In genomic region chr3:38016410-38016809, GRCh38 we compare ENCODE assay signal across 30 cellular contexts. TPM values are rescaled to one million over a fixed set of nuclear protein-coding genes. Genes with fewer than 3 reads are reported as not detected.
DNase-seq lines count a peak whose midpoint lies in the region; ATAC-seq, FAIRE-seq and TF ChIP-seq lines count a peak whose summit lies in the region.
"Had no signal": no experiment of that assay in that cellular context is flagged by ENCODE, and none has a peak within 500 bp of the region (broad histone marks: within the 10 kb centered on the region; RNA-seq: fewer than 3 reads in every experiment).

No MANE protein-coding gene starts in this region.

- H3K4me2 ChIP-seq in BLaER1 = no peak overlapping the region
- H3K4me2 ChIP-seq: GM23338, KMS-11, PC-9 had no signal

- no peaks in the 10 kb centered on the region for H3K27me3 Mint-ChIP-seq in activated T-helper 17 cell treated with anti-CD3 and anti-CD28 coated beads, Interleukin-2, amount 50 U/mL, for 72 hours
- H3K27me3 Mint-ChIP-seq in CD8-positive, alpha-beta T cell (ENCODE audit: low read depth) = no peaks in the 10 kb centered on the region
- H3K27me3 Mint-ChIP-seq: CD8-positive, alpha-beta memory T cell had no signal

- H4K20me1 ChIP-seq in BLaER1 = no peaks in the 10 kb centered on the region

- H3K27ac Mint-ChIP-seq in activated T-helper 17 cell treated with anti-CD3 and anti-CD28 coated beads, Interleukin-2, amount 50 U/mL, for 72 hours = peak overlapping the region; percentile 28
- no peak overlapping the region for H3K27ac Mint-ChIP-seq in CD8-positive, alpha-beta T cell
- H3K27ac Mint-ChIP-seq: GM23338 had no signal

- H3K4me3 Mint-ChIP-seq in activated T-helper 17 cell treated with anti-CD3 and anti-CD28 coated beads, Interleukin-2, amount 50 U/mL, for 72 hours = no peak overlapping the region
- H3K4me3 Mint-ChIP-seq in CD8-positive, alpha-beta T cell = no peak overlapping the region
- H3K4me3 Mint-ChIP-seq: CD8-positive, alpha-beta memory T cell; GM23338; H9 had no signal

- no peaks in the 10 kb centered on the region for H3K27me3 ChIP-seq in BLaER1
- no peaks in the 10 kb centered on the region for H3K27me3 ChIP-seq in CD8-positive, alpha-beta T cell (ENCODE audit: insufficient read depth, low read length)
- H3K27me3 ChIP-seq: BLaER1 treated with 17β-estradiol and CSF1 and Interleukin-3, amounts not matched to agents 10 nM and 100 nM; SJSA1 had no signal

- H3K4me3 ChIP-seq in BLaER1 (no peak overlapping the region), kidney (ENCODE audit: low read length in 2 of 2) (no peak overlapping the region)
- H3K4me3 ChIP-seq in CD8-positive, alpha-beta T cell (ENCODE audit: low read depth, low read length) = no peak overlapping the region
- H3K4me3 ChIP-seq: BLaER1 treated with 17β-estradiol and CSF1 and Interleukin-3, amounts not matched to agents 10 nM and 100 nM; GM12878; GM23338; PC-9; SJSA1 had no signal

- POLR2A ChIA-PET in CD8-positive, alpha-beta T cell (lab: Charles Lee) = no interaction called here

- CTCF ChIA-PET in CD8-positive, alpha-beta T cell (lab: Charles Lee) = no interaction called here

- H3K9me3 ChIP-seq in BLaER1 (peaks cover 10% of the 10 kb centered on the region), kidney (ENCODE audit: control insufficient read depth in 1 of 2, low read length in 2 of 2) (no peaks in the 10 kb centered on the region)
- no peaks in the 10 kb centered on the region for H3K9me3 ChIP-seq in CD8-positive, alpha-beta T cell (ENCODE audit: low read length)
- H3K9me3 ChIP-seq: SJSA1 had no signal

- 0 out of 2 replicates have a peak overlapping the region, but pooled peaks have one; percentile 58 for H3K9ac ChIP-seq in BLaER1
- no peak overlapping the region for H3K9ac ChIP-seq in kidney (ENCODE audit: low read length in 2 of 2)
- H3K9ac ChIP-seq: KMS-11 had no signal

- no peak for TF ChIP-seq CTCF in kidney (IDR thresholded peaks at IDR 0.05; ENCODE audit: borderline replicate concordance, extremely low read depth, insufficient read depth)
- TF ChIP-seq CTCF in CD8-positive, alpha-beta T cell (IDR thresholded peaks at IDR 0.05) = no peak

- H3K36me3 ChIP-seq in BLaER1 = peaks cover 19% of the 10 kb centered on the region
- H3K36me3 ChIP-seq in kidney (ENCODE audit: control insufficient read depth in 1 of 2, insufficient read depth in 2 of 2, low read length in 2 of 2) = peaks cover 10 to 19% of the 10 kb centered on the region in 2 donors
- peaks cover 3% of the 10 kb centered on the region for H3K36me3 ChIP-seq in CD8-positive, alpha-beta T cell (ENCODE audit: insufficient read depth, low read length)

- H3K4me1 ChIP-seq in BLaER1 (peaks cover 29% of the 10 kb centered on the region), kidney (ENCODE audit: control insufficient read depth in 1 of 2, insufficient read depth in 1 of 2, low read depth in 1 of 2, low read length in 2 of 2) (no peaks in the 10 kb centered on the region)
- H3K4me1 ChIP-seq in CD8-positive, alpha-beta T cell (ENCODE audit: insufficient read depth, low read length) = no peaks in the 10 kb centered on the region
- H3K4me1 ChIP-seq: SJSA1 had no signal

- no peak for ATAC-seq in activated T-helper 17 cell treated with anti-CD3 and anti-CD28 coated beads, Interleukin-2, amount 50 U/mL, for 72 hours (replicated peaks)
- ATAC-seq in sciatic nerve (no peak), GM19455 (IDR thresholded peaks at IDR 0.05; ENCODE audit: unreplicated experiment) (no peak), GM18517 (IDR thresholded peaks at IDR 0.05; ENCODE audit: unreplicated experiment) (no peak)
- ATAC-seq in CD8-positive, alpha-beta T cell = no peak
- ATAC-seq: GM12878, GM23338, Right ventricle myocardium inferior had no signal

- H3K4me1 Mint-ChIP-seq in activated T-helper 17 cell treated with anti-CD3 and anti-CD28 coated beads, Interleukin-2, amount 50 U/mL, for 72 hours = no peaks in the 10 kb centered on the region
- peaks cover 3% of the 10 kb centered on the region for H3K4me1 Mint-ChIP-seq in CD8-positive, alpha-beta T cell (ENCODE audit: low read depth)
- H3K4me1 Mint-ChIP-seq: GM23338, H9 had no signal

- FAIRE-seq in kidney (lab: Jason Lieb, UNC) = no peak
- FAIRE-seq: A204.1, GM12878 had no signal

- peaks cover 57% of the 10 kb centered on the region for H3K36me3 Mint-ChIP-seq in activated T-helper 17 cell treated with anti-CD3 and anti-CD28 coated beads, Interleukin-2, amount 50 U/mL, for 72 hours (ENCODE audit: low read depth)
- peaks cover 73% of the 10 kb centered on the region for H3K36me3 Mint-ChIP-seq in CD8-positive, alpha-beta T cell

- DNase-seq in kidney (peak; percentile 46), sciatic nerve (ENCODE audit: low spot score) (peak; percentile 51), CD1c-positive myeloid dendritic cell (ENCODE audit: extremely low spot score) (no peak)
- no peak for DNase-seq in CD8-positive, alpha-beta T cell
- DNase-seq: CD8-positive, alpha-beta memory T cell; DMS 273 treated with DMSO at 0.1 percent for 48 hours; DMS79; EL; GDM1; H9; IMR-90; MM.1S; NCI-H2029 treated with DMSO at 0.1 percent for 48 hours; NCI-H446 treated with DMSO at 0.1 percent for 48 hours; NCI-H526; NCI-H82; NK-92 treated with Interleukin-12 subunit alpha and Interleukin-12 subunit beta, amount 100 ng/mL, for 24 hours; PC-9 had no signal

- peaks cover 4% of the 10 kb centered on the region for H3K9me3 Mint-ChIP-seq in activated T-helper 17 cell treated with anti-CD3 and anti-CD28 coated beads, Interleukin-2, amount 50 U/mL, for 72 hours
- no peaks in the 10 kb centered on the region for H3K9me3 Mint-ChIP-seq in CD8-positive, alpha-beta T cell
- H3K9me3 Mint-ChIP-seq: GM23338, H9 had no signal

- peak overlapping the region; percentile 73; the same call in 1 of the 2 replicates for H3K27ac ChIP-seq in BLaER1
- H3K27ac ChIP-seq in kidney (ENCODE audit: low read depth in 2 of 2, low read length in 2 of 2) = no peak overlapping the region
- no peak overlapping the region for H3K27ac ChIP-seq in CD8-positive, alpha-beta T cell (ENCODE audit: low read depth, low read length)
- H3K27ac ChIP-seq: KMS-11, PC-9, SJSA1 had no signal

- intact Hi-C loops in kidney (cut with DNase I) (no loop called here), sciatic nerve (cut with DNase I) (no loop called here)
- intact Hi-C loops in CD8-positive, alpha-beta T cell (cut with DNase I, micrococcal nuclease) = no loop called here

RNA-seq across cellular contexts. Expression of gene PLCD1, which starts 13.0 kb away (rescaled TPM):
- 10 to 100 TPM; 17.7 to 24.4 TPM for total RNA-seq in activated T-helper 17 cell treated with anti-CD3 and anti-CD28 coated beads, Interleukin-2, amount 50 U/mL, for 72 hours
- 50.0 TPM for total RNA-seq in kidney
- 39.1 TPM for polyA plus RNA-seq in kidney (ENCODE audit: insufficient read depth, low read depth, low replicate concordance)
- 40.7 TPM for total RNA-seq in sciatic nerve
- 10 to 100 TPM; 64.4 to 70.8 TPM for total RNA-seq in CD8-positive, alpha-beta T cell

RNA-seq across cellular contexts. Expression of gene DLEC1, which starts 22.6 kb away (rescaled TPM):
- total RNA-seq in activated T-helper 17 cell treated with anti-CD3 and anti-CD28 coated beads, Interleukin-2, amount 50 U/mL, for 72 hours = 1 to 10 TPM; 1.2 to 2.0 TPM
- total RNA-seq in kidney (3.3 TPM), sciatic nerve (4.8 TPM)
- polyA plus RNA-seq in kidney (ENCODE audit: insufficient read depth, low read depth, low replicate concordance) = 0.52 TPM
- 1 to 10 TPM; 1.8 to 1.9 TPM for total RNA-seq in CD8-positive, alpha-beta T cell
- total RNA-seq: IMR-90, RPMI7951, SJSA1 had no signal

RNA-seq across cellular contexts. Expression of gene VILL, which starts 25.8 kb away (rescaled TPM):
- 10 to 100 TPM; 12.7 to 13.4 TPM for total RNA-seq in activated T-helper 17 cell treated with anti-CD3 and anti-CD28 coated beads, Interleukin-2, amount 50 U/mL, for 72 hours
- total RNA-seq in kidney = 7.6 TPM
- polyA plus RNA-seq in kidney (ENCODE audit: insufficient read depth, low read depth, low replicate concordance) = 7.4 TPM
- 9.9 TPM for total RNA-seq in sciatic nerve
- 10 to 100 TPM; 19.0 to 19.6 TPM for total RNA-seq in CD8-positive, alpha-beta T cell

Comparison
In these comparisons a context has a peak if more than half of its experiments do, and no peak if none do; other contexts are left out.
1. DNase-seq: peak in kidney (single experiment) and sciatic nerve (single experiment); none in CD1c-positive myeloid dendritic cell (single experiment) and CD8-positive, alpha-beta T cell (0 of 7).